8 cellular contexts compared by ENCODE assay signal in the genomic region with DNA sequence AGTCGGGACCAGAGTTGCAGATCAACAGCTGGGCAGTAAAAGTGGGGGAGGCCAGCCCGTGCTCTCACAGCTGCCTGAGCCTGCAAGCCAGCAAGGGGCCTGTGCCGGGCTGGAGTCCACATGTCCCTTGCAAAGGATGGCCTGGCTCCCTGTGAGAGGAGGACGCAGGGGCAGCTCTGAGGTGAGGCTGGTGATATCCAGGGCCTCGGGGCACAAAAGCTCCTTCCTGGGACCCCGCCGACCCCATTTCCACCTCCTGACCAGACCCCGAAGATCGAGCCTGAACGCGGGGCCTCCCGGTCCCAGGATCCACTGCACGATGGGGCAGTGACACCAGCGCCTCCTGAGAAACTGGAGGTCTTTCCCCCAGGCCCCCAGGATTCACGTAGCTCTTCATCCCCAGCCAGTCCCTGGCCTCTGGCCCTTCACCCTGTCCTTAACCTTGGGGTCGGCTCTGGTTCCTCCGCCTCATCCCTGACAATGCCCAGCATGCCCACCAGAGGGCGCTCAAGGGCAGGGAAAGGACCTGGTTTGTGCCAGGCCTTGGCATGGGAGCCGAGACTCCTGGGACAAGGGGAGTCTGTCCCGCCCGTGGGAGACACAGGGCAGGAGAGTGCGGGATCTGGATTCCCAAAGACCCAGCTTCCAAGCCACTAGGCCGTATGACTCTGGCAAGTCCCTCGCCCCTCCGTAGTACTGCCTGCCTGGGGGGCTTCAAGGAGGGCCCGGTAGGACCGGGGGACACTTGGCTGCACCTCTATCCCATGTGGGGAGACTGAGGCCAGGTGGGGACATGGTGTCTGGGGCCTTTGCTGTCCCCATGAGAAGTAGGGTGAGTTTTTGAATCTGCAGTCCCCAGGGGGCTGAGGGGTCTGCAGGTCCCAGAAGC. TPM values are rescaled to one million over a fixed set of nuclear protein-coding genes. Genes with fewer than 3 reads are reported as not detected.
DNase-seq lines count a peak whose midpoint lies in the region; ATAC-seq and TF ChIP-seq lines count a peak whose summit lies in the region.

No MANE protein-coding gene starts in this region.

- peak; percentile 90 for TF ChIP-seq CTCF in HL-60 (IDR thresholded peaks at IDR 0.05; ENCODE audit: insufficient read depth, low read length)

- H3K9me3 ChIP-seq in CD4-positive, CD25-positive, alpha-beta regulatory T cell (ENCODE audit: control insufficient read depth in 2 of 2, low read length in 2 of 2): no peaks in the 10 kb centered on the region

- H3K9me3 Mint-ChIP-seq in CD4-positive, CD25-positive, alpha-beta regulatory T cell: no peaks in the 10 kb centered on the region
- no peaks in the 10 kb centered on the region for H3K9me3 Mint-ChIP-seq in activated naive CD4-positive, alpha-beta T cell treated with anti-CD3 and anti-CD28 coated beads, Interleukin-2, amount 50 U/mL, for 72 hours

- H3K27ac ChIP-seq in CD4-positive, CD25-positive, alpha-beta regulatory T cell (ENCODE audit: insufficient read depth, low read length, poor library complexity, severe bottlenecking): no peak overlapping the region
- no peak overlapping the region for H3K27ac ChIP-seq in HL-60 (replicated peaks)

- peaks cover 4% of the 10 kb centered on the region for H3K27me3 Mint-ChIP-seq in CD4-positive, CD25-positive, alpha-beta regulatory T cell

- intact Hi-C loops in cardiac septum (cut with DNase I): loop anchor here (1.0 to 10.0 kb wide), 4 partner anchors 122 to 550 kb away; no protein-coding TSS in a partner anchor
- intact Hi-C loops in sciatic nerve (cut with DNase I): loop anchor here (10.0 kb wide), 1 partner anchor 320 kb away; no protein-coding TSS in a partner anchor

- DNase-seq in CD4-positive, CD25-positive, alpha-beta regulatory T cell: peak; percentile 41 to 63 (median 60)
- DNase-seq in HL-60 (ENCODE audit: low read depth in 1 of 2, low spot score in 1 of 2): peak in 1 of 2 experiments; percentile 76
- DNase-seq in SKM-1 treated with dmso at 0.1 percent for 144 hours (lab: John Stamatoyannopoulos, UW; ENCODE audit: unreplicated experiment): peak; percentile 29
- DNase-seq in activated naive CD4-positive, alpha-beta T cell treated with anti-CD3 and anti-CD28 coated beads, Interleukin-2, amount 50 U/mL, for 72 hours (ENCODE audit: low spot score in 2 of 2): peak; percentile 75 to 94
- peak; percentile 93 for DNase-seq in cardiac septum (ENCODE audit: low spot score)
- DNase-seq in sciatic nerve (ENCODE audit: low spot score): peak; percentile 95

- no peaks in the 10 kb centered on the region for H3K4me1 ChIP-seq in CD4-positive, CD25-positive, alpha-beta regulatory T cell (ENCODE audit: control insufficient read depth, insufficient read depth, low read length, poor library complexity, severe bottlenecking)

- no peaks in the 10 kb centered on the region for H3K36me3 Mint-ChIP-seq in CD4-positive, CD25-positive, alpha-beta regulatory T cell
- no peaks in the 10 kb centered on the region for H3K36me3 Mint-ChIP-seq in activated naive CD4-positive, alpha-beta T cell treated with anti-CD3 and anti-CD28 coated beads, Interleukin-2, amount 50 U/mL, for 72 hours

- no peak overlapping the region for H3K4me3 ChIP-seq in CD4-positive, CD25-positive, alpha-beta regulatory T cell (ENCODE audit: low read depth, low read length)
- H3K4me3 ChIP-seq in HL-60 (replicated peaks; ENCODE audit: insufficient read depth, low read length): no peak overlapping the region

- ATAC-seq in CD4-positive, CD25-positive, alpha-beta regulatory T cell (ENCODE audit: low read depth in 2 of 2): peak; percentile 33 to 49
- ATAC-seq in activated naive CD4-positive, alpha-beta T cell treated with anti-CD3 and anti-CD28 coated beads, Interleukin-2, amount 50 U/mL, for 72 hours: peak; percentile 79 to 87
- ATAC-seq in sciatic nerve: peak; percentile 62
- no peak for ATAC-seq in HG03039 (IDR thresholded peaks at IDR 0.05; ENCODE audit: unreplicated experiment)
- ATAC-seq in GM21717 (IDR thresholded peaks at IDR 0.05; ENCODE audit: unreplicated experiment): no peak

- peak overlapping the region in 1 of 3 donors; percentile 56 for H3K27ac Mint-ChIP-seq in CD4-positive, CD25-positive, alpha-beta regulatory T cell
- no peak overlapping the region for H3K27ac Mint-ChIP-seq in activated naive CD4-positive, alpha-beta T cell treated with anti-CD3 and anti-CD28 coated beads, Interleukin-2, amount 50 U/mL, for 72 hours

- H3K27me3 ChIP-seq in CD4-positive, CD25-positive, alpha-beta regulatory T cell (ENCODE audit: control insufficient read depth, insufficient read depth, low read length): no peaks in the 10 kb centered on the region
- H3K27me3 ChIP-seq in HL-60 (ENCODE audit: insufficient read depth, poor library complexity, severe bottlenecking): no peaks in the 10 kb centered on the region

- peaks cover 0 to 3% (median under 1%) of the 10 kb centered on the region in 4 donors for H3K4me1 Mint-ChIP-seq in CD4-positive, CD25-positive, alpha-beta regulatory T cell

- H3K36me3 ChIP-seq in CD4-positive, CD25-positive, alpha-beta regulatory T cell (ENCODE audit: control insufficient read depth, insufficient read depth, low read length): no peaks in the 10 kb centered on the region

- no peak overlapping the region for H3K4me3 Mint-ChIP-seq in CD4-positive, CD25-positive, alpha-beta regulatory T cell

RNA-seq across cellular contexts. Expression of a gene that starts 17.8 kb away (rescaled TPM):
- total RNA-seq in CD4-positive, CD25-positive, alpha-beta regulatory T cell: not detected
- not detected for polyA plus RNA-seq in CD4-positive, CD25-positive, alpha-beta regulatory T cell
- under 1 TPM in 1 of 2 donors, not detected in 1; 0.05 TPM for total RNA-seq in activated naive CD4-positive, alpha-beta T cell treated with anti-CD3 and anti-CD28 coated beads, Interleukin-2, amount 50 U/mL, for 72 hours
- total RNA-seq in cardiac septum (not detected), sciatic nerve (not detected)

Comparison
In these comparisons a context has a peak if more than half of its experiments do, and no peak if none do; other contexts are left out.
1. ATAC-seq: peak in CD4-positive, CD25-positive, alpha-beta regulatory T cell (2 of 2), activated naive CD4-positive, alpha-beta T cell treated with anti-CD3 and anti-CD28 coated beads, Interleukin-2, amount 50 U/mL, for 72 hours (2 of 2) and sciatic nerve (single experiment); none in HG03039 (single experiment) and GM21717 (single experiment).